1 cellular context compared by ENCODE assay signal in genomic region chr10:110007171-110007700, GRCh38.
A peak's percentile ranks its signal among the peaks of the same experiment; 100 is the strongest.
TF ChIP-seq lines count a peak whose summit lies in the region.

No MANE protein-coding gene starts in this region.

TF ChIP-seq in K562, 482 proteins besides CTCF, POLR2A, EP300 and RAD21 (continued from another document):
- TF ChIP-seq NR2C2 (CRISPR knock-in tag; IDR thresholded peaks at IDR 0.05): no peak
- no peak for TF ChIP-seq NR2C2 (tag; IDR thresholded peaks at IDR 0.05)
- TF ChIP-seq HMG20B (CRISPR knock-in tag; IDR thresholded peaks at IDR 0.05): no peak
- TF ChIP-seq YY1 (IDR thresholded peaks at IDR 0.05; ENCODE audit: borderline replicate concordance in 1 of 3, control insufficient read depth in 1 of 3, extremely low read depth in 1 of 3, insufficient read depth in 3 of 3, insufficient read length in 1 of 3, insufficient replicate concordance in 2 of 3, low read depth in 1 of 3, low read length in 2 of 3): peak in 1 of 3 experiments; percentile 5
- 0 out of 2 replicates have a peak, but pooled peaks have one; percentile 28 for TF ChIP-seq ZBTB9 (CRISPR knock-in tag; IDR thresholded peaks at IDR 0.05)
- TF ChIP-seq RHOXF2B (CRISPR knock-in tag; conservative IDR thresholded peaks at IDR 0.05): no peak
- TF ChIP-seq NR4A1 (CRISPR knock-in tag; IDR thresholded peaks at IDR 0.05): 0 out of 2 replicates have a peak, but pooled peaks have one; percentile 27
- no peak for TF ChIP-seq NR4A1 (tag; IDR thresholded peaks at IDR 0.05)
- 0 out of 2 replicates have a peak, but pooled peaks have one; percentile 7 for TF ChIP-seq E2F3 (CRISPR knock-in tag; IDR thresholded peaks at IDR 0.05)
- TF ChIP-seq CXXC5 (CRISPR knock-in tag; IDR thresholded peaks at IDR 0.05): no peak; the same call in 1 of the 2 replicates
- TF ChIP-seq ID3 (CRISPR knock-in tag; IDR thresholded peaks at IDR 0.05): no peak
- TF ChIP-seq ID3 (tag; IDR thresholded peaks at IDR 0.05): 0 out of 2 replicates have a peak, but pooled peaks have one; percentile 17
- no peak for TF ChIP-seq PCBP1 (IDR thresholded peaks at IDR 0.05; ENCODE audit: low read depth, low read length, poor library complexity, severe bottlenecking)
- TF ChIP-seq HOXB6 (CRISPR knock-in tag; IDR thresholded peaks at IDR 0.05; ENCODE audit: borderline replicate concordance): no peak
- TF ChIP-seq RB1 (IDR thresholded peaks at IDR 0.05; ENCODE audit: low read depth): peak; percentile 35; the same call in 1 of the 2 replicates
- TF ChIP-seq POLR2B (IDR thresholded peaks at IDR 0.05; ENCODE audit: low read depth, partially characterized antibody): peak; percentile 23
- peak; percentile 26; the same call in 1 of the 2 replicates for TF ChIP-seq SMARCE1 (IDR thresholded peaks at IDR 0.05)
- no peak for TF ChIP-seq VEZF1 (CRISPR knock-in tag; IDR thresholded peaks at IDR 0.05)
- TF ChIP-seq TSC22D4 (tag; IDR thresholded peaks at IDR 0.05): no peak
- TF ChIP-seq TARDBP (IDR thresholded peaks at IDR 0.05): peak; percentile 55; the same call in 1 of the 2 replicates
- no peak for TF ChIP-seq LCOR (CRISPR knock-in tag; IDR thresholded peaks at IDR 0.05)
- peak; percentile 13; the same call in 1 of the 2 replicates for TF ChIP-seq SMARCA4 (IDR thresholded peaks at IDR 0.05)
- no peak for TF ChIP-seq PRPF4 (IDR thresholded peaks at IDR 0.05; ENCODE audit: insufficient read depth, low read depth, low read length, poor library complexity, severe bottlenecking)
- peak; percentile 47; the same call in 1 of the 2 replicates for TF ChIP-seq SMAD4 (CRISPR knock-in tag; conservative IDR thresholded peaks at IDR 0.05)
- peak; percentile 76 for TF ChIP-seq POLR2G (IDR thresholded peaks at IDR 0.05; ENCODE audit: low read depth, low read length)
- no peak for TF ChIP-seq ZNF384 (IDR thresholded peaks at IDR 0.05; ENCODE audit: low read depth, low read length)
- no peak for TF ChIP-seq MBD2 (IDR thresholded peaks at IDR 0.05; ENCODE audit: borderline replicate concordance, low read depth)
- TF ChIP-seq NCOA1 (IDR thresholded peaks at IDR 0.05; ENCODE audit: low read depth): no peak
- TF ChIP-seq ERF (CRISPR knock-in tag; IDR thresholded peaks at IDR 0.05): 0 out of 2 replicates have a peak, but pooled peaks have one; percentile 41
TF ChIP-seq in K562: peak in this region for 29.
